In genomic region chr13:41310963-41311606, GRCh38 we compare ENCODE assay signal across 1 cellular context.
TF ChIP-seq lines count a peak whose summit lies in the region.

Gene NAA16, plus strand, starts transcription at chr13:41311267. Its CDS starts 262 bp downstream, at chr13:41311529.

TF ChIP-seq in HepG2, 621 proteins besides CTCF, POLR2A, EP300 and RAD21 (continued from another document and continues in another):
- TF ChIP-seq STAT6 (CRISPR knock-in tag; IDR thresholded peaks at IDR 0.05; ENCODE audit: borderline replicate concordance) (0 out of 2 replicates have a peak, but pooled peaks have one; percentile 32), ZNF713 (CRISPR knock-in tag; IDR thresholded peaks at IDR 0.05) (no peak), ZNF792 (CRISPR knock-in tag; IDR thresholded peaks at IDR 0.05) (peak; percentile 81; the same call in 1 of the 2 replicates), NR2C2 (CRISPR knock-in tag; IDR thresholded peaks at IDR 0.05; ENCODE audit: borderline replicate concordance) (peak; percentile 57), ASH2L (IDR thresholded peaks at IDR 0.05; ENCODE audit: insufficient read length, low read depth, low read length) (peak; percentile 87), ZBTB7B (CRISPR knock-in tag; IDR thresholded peaks at IDR 0.05) (peak; percentile 57), TOPORS (CRISPR knock-in tag; IDR thresholded peaks at IDR 0.05) (no peak), ZNF775 (CRISPR knock-in tag; IDR thresholded peaks at IDR 0.05; ENCODE audit: borderline replicate concordance) (no peak), CAMTA2 (CRISPR knock-in tag; IDR thresholded peaks at IDR 0.05; ENCODE audit: borderline replicate concordance) (0 out of 2 replicates have a peak, but pooled peaks have one; percentile 19), YY1 (IDR thresholded peaks at IDR 0.05; ENCODE audit: insufficient read depth, insufficient replicate concordance, low read depth, low read length) (peak; percentile 93), ZNF263 (CRISPR knock-in tag; IDR thresholded peaks at IDR 0.05) (0 out of 2 replicates have a peak, but pooled peaks have one; percentile 15), ZNF513 (CRISPR knock-in tag; conservative IDR thresholded peaks at IDR 0.05) (0 out of 2 replicates have a peak, but pooled peaks have one; percentile 14), ZNF543 (CRISPR knock-in tag; IDR thresholded peaks at IDR 0.05) (peak; percentile 99), ZNF546 (CRISPR knock-in tag; conservative IDR thresholded peaks at IDR 0.05) (no peak), ZNF740 (CRISPR knock-in tag; IDR thresholded peaks at IDR 0.05) (peak; percentile 28; the same call in 1 of the 2 replicates), CERS6 (CRISPR knock-in tag; IDR thresholded peaks at IDR 0.05) (no peak), BHLHE40 (IDR thresholded peaks at IDR 0.05; ENCODE audit: low read length) (0 out of 2 replicates have a peak, but pooled peaks have one; percentile 26)
- TF ChIP-seq, protein P1, sequence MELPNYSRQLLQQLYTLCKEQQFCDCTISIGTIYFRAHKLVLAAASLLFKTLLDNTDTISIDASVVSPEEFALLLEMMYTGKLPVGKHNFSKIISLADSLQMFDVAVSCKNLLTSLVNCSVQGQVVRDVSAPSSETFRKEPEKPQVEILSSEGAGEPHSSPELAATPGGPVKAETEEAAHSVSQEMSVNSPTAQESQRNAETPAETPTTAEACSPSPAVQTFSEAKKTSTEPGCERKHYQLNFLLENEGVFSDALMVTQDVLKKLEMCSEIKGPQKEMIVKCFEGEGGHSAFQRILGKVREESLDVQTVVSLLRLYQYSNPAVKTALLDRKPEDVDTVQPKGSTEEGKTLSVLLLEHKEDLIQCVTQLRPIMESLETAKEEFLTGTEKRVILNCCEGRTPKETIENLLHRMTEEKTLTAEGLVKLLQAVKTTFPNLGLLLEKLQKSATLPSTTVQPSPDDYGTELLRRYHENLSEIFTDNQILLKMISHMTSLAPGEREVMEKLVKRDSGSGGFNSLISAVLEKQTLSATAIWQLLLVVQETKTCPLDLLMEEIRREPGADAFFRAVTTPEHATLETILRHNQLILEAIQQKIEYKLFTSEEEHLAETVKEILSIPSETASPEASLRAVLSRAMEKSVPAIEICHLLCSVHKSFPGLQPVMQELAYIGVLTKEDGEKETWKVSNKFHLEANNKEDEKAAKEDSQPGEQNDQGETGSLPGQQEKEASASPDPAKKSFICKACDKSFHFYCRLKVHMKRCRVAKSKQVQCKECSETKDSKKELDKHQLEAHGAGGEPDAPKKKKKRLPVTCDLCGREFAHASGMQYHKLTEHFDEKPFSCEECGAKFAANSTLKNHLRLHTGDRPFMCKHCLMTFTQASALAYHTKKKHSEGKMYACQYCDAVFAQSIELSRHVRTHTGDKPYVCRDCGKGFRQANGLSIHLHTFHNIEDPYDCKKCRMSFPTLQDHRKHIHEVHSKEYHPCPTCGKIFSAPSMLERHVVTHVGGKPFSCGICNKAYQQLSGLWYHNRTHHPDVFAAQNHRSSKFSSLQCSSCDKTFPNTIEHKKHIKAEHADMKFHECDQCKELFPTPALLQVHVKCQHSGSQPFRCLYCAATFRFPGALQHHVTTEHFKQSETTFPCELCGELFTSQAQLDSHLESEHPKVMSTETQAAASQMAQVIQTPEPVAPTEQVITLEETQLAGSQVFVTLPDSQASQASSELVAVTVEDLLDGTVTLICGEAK (IDR thresholded peaks at IDR 0.05) = no peak
- TF ChIP-seq, protein P1 (CRISPR knock-in tag; IDR thresholded peaks at IDR 0.05) = no peak; the same call in 1 of the 2 replicates
- TF ChIP-seq, protein P2, sequence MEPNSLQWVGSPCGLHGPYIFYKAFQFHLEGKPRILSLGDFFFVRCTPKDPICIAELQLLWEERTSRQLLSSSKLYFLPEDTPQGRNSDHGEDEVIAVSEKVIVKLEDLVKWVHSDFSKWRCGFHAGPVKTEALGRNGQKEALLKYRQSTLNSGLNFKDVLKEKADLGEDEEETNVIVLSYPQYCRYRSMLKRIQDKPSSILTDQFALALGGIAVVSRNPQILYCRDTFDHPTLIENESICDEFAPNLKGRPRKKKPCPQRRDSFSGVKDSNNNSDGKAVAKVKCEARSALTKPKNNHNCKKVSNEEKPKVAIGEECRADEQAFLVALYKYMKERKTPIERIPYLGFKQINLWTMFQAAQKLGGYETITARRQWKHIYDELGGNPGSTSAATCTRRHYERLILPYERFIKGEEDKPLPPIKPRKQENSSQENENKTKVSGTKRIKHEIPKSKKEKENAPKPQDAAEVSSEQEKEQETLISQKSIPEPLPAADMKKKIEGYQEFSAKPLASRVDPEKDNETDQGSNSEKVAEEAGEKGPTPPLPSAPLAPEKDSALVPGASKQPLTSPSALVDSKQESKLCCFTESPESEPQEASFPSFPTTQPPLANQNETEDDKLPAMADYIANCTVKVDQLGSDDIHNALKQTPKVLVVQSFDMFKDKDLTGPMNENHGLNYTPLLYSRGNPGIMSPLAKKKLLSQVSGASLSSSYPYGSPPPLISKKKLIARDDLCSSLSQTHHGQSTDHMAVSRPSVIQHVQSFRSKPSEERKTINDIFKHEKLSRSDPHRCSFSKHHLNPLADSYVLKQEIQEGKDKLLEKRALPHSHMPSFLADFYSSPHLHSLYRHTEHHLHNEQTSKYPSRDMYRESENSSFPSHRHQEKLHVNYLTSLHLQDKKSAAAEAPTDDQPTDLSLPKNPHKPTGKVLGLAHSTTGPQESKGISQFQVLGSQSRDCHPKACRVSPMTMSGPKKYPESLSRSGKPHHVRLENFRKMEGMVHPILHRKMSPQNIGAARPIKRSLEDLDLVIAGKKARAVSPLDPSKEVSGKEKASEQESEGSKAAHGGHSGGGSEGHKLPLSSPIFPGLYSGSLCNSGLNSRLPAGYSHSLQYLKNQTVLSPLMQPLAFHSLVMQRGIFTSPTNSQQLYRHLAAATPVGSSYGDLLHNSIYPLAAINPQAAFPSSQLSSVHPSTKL (CRISPR knock-in tag; IDR thresholded peaks at IDR 0.05) = 0 out of 2 replicates have a peak, but pooled peaks have one; percentile 42
- TF ChIP-seq, protein P3, sequence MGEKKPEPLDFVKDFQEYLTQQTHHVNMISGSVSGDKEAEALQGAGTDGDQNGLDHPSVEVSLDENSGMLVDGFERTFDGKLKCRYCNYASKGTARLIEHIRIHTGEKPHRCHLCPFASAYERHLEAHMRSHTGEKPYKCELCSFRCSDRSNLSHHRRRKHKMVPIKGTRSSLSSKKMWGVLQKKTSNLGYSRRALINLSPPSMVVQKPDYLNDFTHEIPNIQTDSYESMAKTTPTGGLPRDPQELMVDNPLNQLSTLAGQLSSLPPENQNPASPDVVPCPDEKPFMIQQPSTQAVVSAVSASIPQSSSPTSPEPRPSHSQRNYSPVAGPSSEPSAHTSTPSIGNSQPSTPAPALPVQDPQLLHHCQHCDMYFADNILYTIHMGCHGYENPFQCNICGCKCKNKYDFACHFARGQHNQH (CRISPR knock-in tag; IDR thresholded peaks at IDR 0.05) = peak; percentile 40
- TF ChIP-seq, protein P4, sequence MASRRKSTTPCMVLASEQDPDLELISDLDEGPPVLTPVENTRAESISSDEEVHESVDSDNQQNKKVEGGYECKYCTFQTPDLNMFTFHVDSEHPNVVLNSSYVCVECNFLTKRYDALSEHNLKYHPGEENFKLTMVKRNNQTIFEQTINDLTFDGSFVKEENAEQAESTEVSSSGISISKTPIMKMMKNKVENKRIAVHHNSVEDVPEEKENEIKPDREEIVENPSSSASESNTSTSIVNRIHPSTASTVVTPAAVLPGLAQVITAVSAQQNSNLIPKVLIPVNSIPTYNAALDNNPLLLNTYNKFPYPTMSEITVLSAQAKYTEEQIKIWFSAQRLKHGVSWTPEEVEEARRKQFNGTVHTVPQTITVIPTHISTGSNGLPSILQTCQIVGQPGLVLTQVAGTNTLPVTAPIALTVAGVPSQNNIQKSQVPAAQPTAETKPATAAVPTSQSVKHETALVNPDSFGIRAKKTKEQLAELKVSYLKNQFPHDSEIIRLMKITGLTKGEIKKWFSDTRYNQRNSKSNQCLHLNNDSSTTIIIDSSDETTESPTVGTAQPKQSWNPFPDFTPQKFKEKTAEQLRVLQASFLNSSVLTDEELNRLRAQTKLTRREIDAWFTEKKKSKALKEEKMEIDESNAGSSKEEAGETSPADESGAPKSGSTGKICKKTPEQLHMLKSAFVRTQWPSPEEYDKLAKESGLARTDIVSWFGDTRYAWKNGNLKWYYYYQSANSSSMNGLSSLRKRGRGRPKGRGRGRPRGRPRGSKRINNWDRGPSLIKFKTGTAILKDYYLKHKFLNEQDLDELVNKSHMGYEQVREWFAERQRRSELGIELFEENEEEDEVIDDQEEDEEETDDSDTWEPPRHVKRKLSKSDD (CRISPR knock-in tag; IDR thresholded peaks at IDR 0.05; ENCODE audit: low read depth) = 0 out of 2 replicates have a peak, but pooled peaks have one; percentile 52
- TF ChIP-seq, protein P5, sequence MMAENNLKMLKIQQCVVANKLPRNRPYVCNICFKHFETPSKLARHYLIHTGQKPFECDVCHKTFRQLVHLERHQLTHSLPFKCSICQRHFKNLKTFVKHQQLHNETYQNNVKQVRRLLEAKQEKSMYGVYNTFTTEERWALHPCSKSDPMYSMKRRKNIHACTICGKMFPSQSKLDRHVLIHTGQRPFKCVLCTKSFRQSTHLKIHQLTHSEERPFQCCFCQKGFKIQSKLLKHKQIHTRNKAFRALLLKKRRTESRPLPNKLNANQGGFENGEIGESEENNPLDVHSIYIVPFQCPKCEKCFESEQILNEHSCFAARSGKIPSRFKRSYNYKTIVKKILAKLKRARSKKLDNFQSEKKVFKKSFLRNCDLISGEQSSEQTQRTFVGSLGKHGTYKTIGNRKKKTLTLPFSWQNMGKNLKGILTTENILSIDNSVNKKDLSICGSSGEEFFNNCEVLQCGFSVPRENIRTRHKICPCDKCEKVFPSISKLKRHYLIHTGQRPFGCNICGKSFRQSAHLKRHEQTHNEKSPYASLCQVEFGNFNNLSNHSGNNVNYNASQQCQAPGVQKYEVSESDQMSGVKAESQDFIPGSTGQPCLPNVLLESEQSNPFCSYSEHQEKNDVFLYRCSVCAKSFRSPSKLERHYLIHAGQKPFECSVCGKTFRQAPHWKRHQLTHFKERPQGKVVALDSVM (CRISPR knock-in tag; IDR thresholded peaks at IDR 0.05) = no peak
